ENCODE assay signal across 14 cellular contexts in the genomic region with DNA sequence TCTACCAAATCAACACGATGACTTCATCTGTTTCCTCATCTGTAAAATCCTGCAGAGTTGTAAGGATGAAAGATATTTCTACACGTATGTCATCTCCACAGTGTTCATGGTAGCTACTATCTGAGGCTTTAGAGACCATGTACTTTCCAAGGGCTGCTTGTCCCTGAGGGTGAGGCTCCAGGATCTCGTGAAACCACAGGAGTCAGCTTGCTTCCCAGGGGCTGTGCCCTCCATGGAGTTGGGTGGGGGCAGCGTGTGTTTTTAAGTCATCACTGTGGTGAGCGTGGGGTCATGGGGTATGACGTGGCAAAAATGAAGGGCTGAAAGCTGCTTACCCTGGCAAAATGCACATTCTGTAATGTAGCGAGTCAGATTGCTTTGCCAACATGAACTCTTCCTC.
A peak's percentile ranks its signal among the peaks of the same experiment; 100 is the strongest.
DNase-seq lines count a peak whose midpoint lies in the region; ATAC-seq, FAIRE-seq and TF ChIP-seq lines count a peak whose summit lies in the region.
"Had no signal": no experiment of that assay in that cellular context is flagged by ENCODE, and none has a peak within 500 bp of the region (broad histone marks: within the 10 kb centered on the region; RNA-seq: fewer than 3 reads in every experiment).

No MANE protein-coding gene starts in this region.

- no peak overlapping the region for H3K4me3 ChIP-seq in AG04450 (ENCODE audit: low read depth, low read length)
- peak overlapping the region; percentile 22 for H3K4me3 ChIP-seq in astrocyte (ENCODE audit: insufficient read depth, low read depth, low read length)
- H3K4me3 ChIP-seq: BLaER1 had no signal

- peaks cover 7% of the 10 kb centered on the region for H4K20me1 ChIP-seq in astrocyte (ENCODE audit: insufficient read depth, low read length)

- H3K4me1 ChIP-seq in astrocyte (ENCODE audit: insufficient read depth, low read length), result peaks cover 41% of the 10 kb centered on the region

- H3K4me1 Mint-ChIP-seq in astrocyte (ENCODE audit: low read depth, unreplicated experiment), result peaks cover 51% of the 10 kb centered on the region

- H3K27me3 ChIP-seq in AG04450 (ENCODE audit: control insufficient read depth, insufficient read depth, low read length), result no peaks in the 10 kb centered on the region
- no peaks in the 10 kb centered on the region for H3K27me3 ChIP-seq in astrocyte (ENCODE audit: insufficient read depth, low read length)
- H3K27me3 ChIP-seq: BLaER1 had no signal

- CTCF ChIA-PET in AG04450 (lab: Charles Lee), result interaction anchor here (1.0 to 1.1 kb wide), 2 partner anchors 9 to 83 kb away, joined by 3 to 4 read pairs; no protein-coding TSS in a partner anchor

- peak overlapping the region; percentile 72 for H3K9ac ChIP-seq in astrocyte (ENCODE audit: low read length)
- H3K9ac ChIP-seq: BLaER1 had no signal

- H3K27ac Mint-ChIP-seq in astrocyte (ENCODE audit: unreplicated experiment), result peak overlapping the region; percentile 98
- H3K27ac Mint-ChIP-seq: T-helper 1 cell treated with Interleukin-12 subunit alpha and Interleukin-12 subunit beta and Interleukin-4 antibody, amounts not matched to agents 30 μg/mL and 1 μg/mL, for 36 hours had no signal

- H3K36me3 ChIP-seq in astrocyte (ENCODE audit: insufficient read depth, low read length), result peaks cover 8% of the 10 kb centered on the region

- peak; percentile 67 for DNase-seq in AG04450 (ENCODE audit: low read depth, low spot score)
- peak; percentile 94 for DNase-seq in HT1080 (ENCODE audit: low read depth)
- DNase-seq in astrocyte (ENCODE audit: low read depth), result peak; percentile 90
- DNase-seq in glomerular visceral epithelial cell (ENCODE audit: extremely low spot score), result peak; percentile 95
- no peak for DNase-seq in stimulated activated CD8-positive, alpha-beta memory T cell treated with anti-CD3 and anti-CD28 coated beads, Interleukin-4, amount 100 ng/mL, for 48 hours
- DNase-seq in NCI-H524 treated with DMSO at 0.1 percent for 48 hours (lab: John Stamatoyannopoulos, UW), result no peak
- DNase-seq in NCI-H2171 (lab: John Stamatoyannopoulos, UW), result no peak
- DNase-seq: activated CD8-positive, alpha-beta memory T cell treated with anti-CD3 and anti-CD28 coated beads, Interleukin-2, amount 50 U/mL, for 4 hours; head of caudate nucleus had no signal

- H3K79me2 ChIP-seq in astrocyte (ENCODE audit: insufficient read depth, low read length), result peaks cover 59% of the 10 kb centered on the region

- H3K27ac ChIP-seq in AG04450 (ENCODE audit: low read depth, low read length) (peak overlapping the region; percentile 94), astrocyte (ENCODE audit: low read depth, low read length) (peak overlapping the region; percentile 93)
- H3K27ac ChIP-seq: BLaER1 had no signal

- H3K9me3 ChIP-seq in AG04450 (ENCODE audit: control insufficient read depth, insufficient read depth, low read length), result no peaks in the 10 kb centered on the region
- no peaks in the 10 kb centered on the region for H3K9me3 ChIP-seq in astrocyte (ENCODE audit: insufficient read depth, low read depth, low read length)

- peaks cover 3% of the 10 kb centered on the region for H3K9me3 Mint-ChIP-seq in astrocyte (ENCODE audit: unreplicated experiment)
- H3K9me3 Mint-ChIP-seq: T-helper 1 cell treated with Interleukin-12 subunit alpha and Interleukin-12 subunit beta and Interleukin-4 antibody, amounts not matched to agents 30 μg/mL and 1 μg/mL, for 36 hours had no signal

- no peaks in the 10 kb centered on the region for H3K27me3 Mint-ChIP-seq in astrocyte (ENCODE audit: low read depth, unreplicated experiment)

- peak overlapping the region; percentile 73 for H3K4me3 Mint-ChIP-seq in astrocyte (ENCODE audit: unreplicated experiment)
- H3K4me3 Mint-ChIP-seq: T-helper 1 cell treated with Interleukin-12 subunit alpha and Interleukin-12 subunit beta and Interleukin-4 antibody, amounts not matched to agents 30 μg/mL and 1 μg/mL, for 36 hours had no signal

- H3K36me3 Mint-ChIP-seq in astrocyte (ENCODE audit: low read depth, unreplicated experiment), result peaks cover 11% of the 10 kb centered on the region

- POLR2A ChIA-PET in AG04450 (lab: Yijun Ruan, JAX), result interaction anchor here (1.0 to 1.5 kb wide), 4 partner anchors 9 to 109 kb away, joined by 3 to 7 read pairs (median 4); no protein-coding TSS in a partner anchor

- ATAC-seq in esophagus mucosa, result no peak
- ATAC-seq: sciatic nerve had no signal

- peak overlapping the region; percentile 74 for H3K4me2 ChIP-seq in astrocyte (ENCODE audit: low read length)
- H3K4me2 ChIP-seq: BLaER1 had no signal

- peak; percentile 69 for FAIRE-seq in astrocyte (lab: Jason Lieb, UNC)
- FAIRE-seq: GM19239 had no signal

- TF ChIP-seq CTCF in AG04450 (IDR thresholded peaks at IDR 0.05; ENCODE audit: low read depth, low read length) (no peak), astrocyte (IDR thresholded peaks at IDR 0.05; ENCODE audit: insufficient read depth, low read depth, low read length) (no peak)

- H2AFZ ChIP-seq in astrocyte (ENCODE audit: low read depth, low read length), result no peak overlapping the region

Comparison
In these comparisons a context has a peak if more than half of its experiments do, and no peak if none do; other contexts are left out.
1. DNase-seq: peak in AG04450 (single experiment), HT1080 (single experiment), astrocyte (single experiment) and glomerular visceral epithelial cell (single experiment); none in stimulated activated CD8-positive, alpha-beta memory T cell treated with anti-CD3 and anti-CD28 coated beads, Interleukin-4, amount 100 ng/mL, for 48 hours (single experiment), NCI-H524 treated with DMSO at 0.1 percent for 48 hours (single experiment) and NCI-H2171 (single experiment).